Comparison of ENCODE assay signal across 8 cellular contexts in the genomic region with DNA sequence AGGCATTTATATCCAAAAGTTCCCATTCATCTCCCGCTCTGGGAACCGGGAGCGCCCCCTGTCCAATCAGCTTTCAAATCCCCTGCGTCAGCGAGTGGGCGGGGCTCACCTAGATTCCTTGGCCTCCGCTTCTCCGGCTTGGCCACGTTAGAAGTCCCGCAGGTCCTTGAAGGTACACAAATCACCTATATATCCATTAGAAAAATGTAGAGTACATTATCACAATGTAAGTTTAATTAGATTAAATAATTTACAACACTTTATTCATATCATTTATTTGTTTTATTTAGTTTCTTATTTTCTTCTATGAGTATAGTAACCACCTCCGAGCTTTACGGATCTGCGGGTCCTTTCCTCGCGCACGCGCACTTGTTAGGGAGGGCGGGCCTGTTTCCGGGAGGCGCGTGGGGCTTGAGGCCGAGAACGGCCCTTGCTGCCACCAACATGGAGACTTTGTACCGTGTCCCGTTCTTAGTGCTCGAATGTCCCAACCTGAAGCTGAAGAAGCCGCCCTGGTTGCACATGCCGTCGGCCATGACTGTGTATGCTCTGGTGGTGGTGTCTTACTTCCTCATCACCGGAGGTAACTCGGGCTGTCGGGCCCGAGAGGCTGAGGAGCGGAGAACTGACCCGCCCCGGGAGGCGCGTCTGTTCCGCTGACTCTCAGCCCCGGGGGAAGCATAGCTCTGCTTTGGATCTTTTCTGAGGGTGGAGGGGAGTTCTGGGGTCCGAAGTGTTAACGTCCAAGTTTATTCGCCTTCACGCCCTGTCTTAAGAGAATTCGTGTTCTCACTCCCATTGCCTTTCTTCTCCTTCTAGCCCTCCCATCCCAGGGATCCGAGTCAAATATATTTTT. TPM values are rescaled to one million over a fixed set of nuclear protein-coding genes. Genes with fewer than 3 reads are reported as not detected.
A peak's percentile ranks its signal among the peaks of the same experiment; 100 is the strongest.
DNase-seq lines count a peak whose midpoint lies in the region; ATAC-seq, FAIRE-seq and TF ChIP-seq lines count a peak whose summit lies in the region.

Gene OSTC, plus strand, starts transcription at position 388 of the 856 bp plus-strand sequence. Its CDS starts 57 bp downstream, at position 445.

- peak within 1 kb of the TSS; percentile 97 for H2AFZ ChIP-seq in OCI-LY3 (ENCODE audit: low read depth, low read length)

- DNase-seq in D341Med (ENCODE audit: low spot score) (peak; percentile 94), HuH-7 (ENCODE audit: low spot score) (peak; percentile 58)
- DNase-seq in activated CD8-positive, alpha-beta memory T cell treated with anti-CD3 and anti-CD28 coated beads, Interleukin-2, amount 50 U/mL, for 48 hours, result peak; percentile 95
- DNase-seq in stimulated activated CD8-positive, alpha-beta memory T cell treated with anti-CD3 and anti-CD28 coated beads, Interleukin-15, amount 100 ng/mL, for 4 hours (ENCODE audit: low read depth in 2 of 2), result peak; percentile 77 to 83

- H3K27ac ChIP-seq in OCI-LY3 (ENCODE audit: low read length), result peak within 1 kb of the TSS; percentile 55
- peak within 1 kb of the TSS; percentile 84 for H3K27ac ChIP-seq in mesodermal cell (ENCODE audit: low read depth, low read length, severe bottlenecking)

- WGBS in mesodermal cell (ENCODE audit: insufficient coverage in 2 of 2), 2 experiments, result 0 to 1% methylated on average over 14 to 15 of the region's 46 CpGs

- H3K79me2 ChIP-seq in OCI-LY3 (ENCODE audit: low read length), result peaks cover 51% of the 10 kb centered on the region

- H4K20me1 ChIP-seq in OCI-LY3 (ENCODE audit: insufficient read depth, low read length), result peaks cover 21% of the 10 kb centered on the region

- H3K4me3 ChIP-seq in OCI-LY3 (ENCODE audit: low read length) (peak within 1 kb of the TSS; percentile 95), mesodermal cell (ENCODE audit: extremely low read depth, insufficient read depth, low read length, poor library complexity, severe bottlenecking) (peak within 1 kb of the TSS; percentile 78)

- FAIRE-seq in endometrium (lab: Jason Lieb, UNC), result peak; percentile 99

- ATAC-seq in GM21515 (IDR thresholded peaks at IDR 0.05; ENCODE audit: unreplicated experiment), result peak; percentile 96

- TF ChIP-seq CTCF in OCI-LY3 (IDR thresholded peaks at IDR 0.05; ENCODE audit: low read depth, low read length), result no peak

- H3K4me1 ChIP-seq in OCI-LY3 (ENCODE audit: low read length) (peaks cover 9% of the 10 kb centered on the region), mesodermal cell (ENCODE audit: control insufficient read depth, insufficient read depth, low read length, poor library complexity, severe bottlenecking) (no peaks in the 10 kb centered on the region)

- no peaks in the 10 kb centered on the region for H3K27me3 ChIP-seq in OCI-LY3 (ENCODE audit: low read depth, low read length)

- no peaks in the 10 kb centered on the region for H3K9me3 ChIP-seq in OCI-LY3 (ENCODE audit: insufficient read depth, low read length)
- no peaks in the 10 kb centered on the region for H3K9me3 ChIP-seq in mesodermal cell (ENCODE audit: control insufficient read depth, low read length)

- H3K4me2 ChIP-seq in OCI-LY3 (ENCODE audit: low read length), result peak within 1 kb of the TSS; percentile 79

- peaks cover 3% of the 10 kb centered on the region for H3K36me3 ChIP-seq in OCI-LY3 (replicated peaks; ENCODE audit: low read depth, low read length)
- peaks cover 24% of the 10 kb centered on the region for H3K36me3 ChIP-seq in mesodermal cell (ENCODE audit: control insufficient read depth, insufficient read depth, low read length)

- H3K9ac ChIP-seq in OCI-LY3 (ENCODE audit: low read length), result peak within 1 kb of the TSS; percentile 91

RNA-seq across cellular contexts. Expression of gene OSTC, which starts in this region (rescaled TPM):
- 291 TPM for polyA plus RNA-seq in mesodermal cell (2013, experiment 1 of 2)
- 307 TPM for polyA plus RNA-seq in mesodermal cell (2013, experiment 2 of 2)

Comparison
In these comparisons a context has a peak if more than half of its experiments do, and no peak if none do; other contexts are left out.
1. Peak in every context shown above with its lines: DNase-seq, ATAC-seq, H3K4me3 ChIP-seq and H3K27ac ChIP-seq.